In genomic region chr7:105711726-105712402, GRCh38 we compare ENCODE assay signal across 1 cellular context.
TF ChIP-seq lines count a peak whose summit lies in the region.

No MANE protein-coding gene starts in this region.

TF ChIP-seq in K562, 482 proteins besides CTCF, POLR2A, EP300 and RAD21 (continued from another document):
- TF ChIP-seq ZNF280B (CRISPR knock-in tag; IDR thresholded peaks at IDR 0.05) (peak; percentile 61; the same call in 1 of the 2 replicates), MAFF (IDR thresholded peaks at IDR 0.05; ENCODE audit: low read length) (no peak), ZNF445 (CRISPR knock-in tag; IDR thresholded peaks at IDR 0.05; ENCODE audit: low read depth) (peak; percentile 30; the same call in 1 of the 2 replicates), TRIM28 (IDR thresholded peaks at IDR 0.05) (peak; percentile 91; the same call in 1 of the 2 replicates), CBX1 (IDR thresholded peaks at IDR 0.05; ENCODE audit: low read depth) (peak; percentile 89), ZNF280A (IDR thresholded peaks at IDR 0.05; ENCODE audit: low read depth, partially characterized antibody) (peak; percentile 69)
